8 cellular contexts compared by ENCODE assay signal in the genomic region with DNA sequence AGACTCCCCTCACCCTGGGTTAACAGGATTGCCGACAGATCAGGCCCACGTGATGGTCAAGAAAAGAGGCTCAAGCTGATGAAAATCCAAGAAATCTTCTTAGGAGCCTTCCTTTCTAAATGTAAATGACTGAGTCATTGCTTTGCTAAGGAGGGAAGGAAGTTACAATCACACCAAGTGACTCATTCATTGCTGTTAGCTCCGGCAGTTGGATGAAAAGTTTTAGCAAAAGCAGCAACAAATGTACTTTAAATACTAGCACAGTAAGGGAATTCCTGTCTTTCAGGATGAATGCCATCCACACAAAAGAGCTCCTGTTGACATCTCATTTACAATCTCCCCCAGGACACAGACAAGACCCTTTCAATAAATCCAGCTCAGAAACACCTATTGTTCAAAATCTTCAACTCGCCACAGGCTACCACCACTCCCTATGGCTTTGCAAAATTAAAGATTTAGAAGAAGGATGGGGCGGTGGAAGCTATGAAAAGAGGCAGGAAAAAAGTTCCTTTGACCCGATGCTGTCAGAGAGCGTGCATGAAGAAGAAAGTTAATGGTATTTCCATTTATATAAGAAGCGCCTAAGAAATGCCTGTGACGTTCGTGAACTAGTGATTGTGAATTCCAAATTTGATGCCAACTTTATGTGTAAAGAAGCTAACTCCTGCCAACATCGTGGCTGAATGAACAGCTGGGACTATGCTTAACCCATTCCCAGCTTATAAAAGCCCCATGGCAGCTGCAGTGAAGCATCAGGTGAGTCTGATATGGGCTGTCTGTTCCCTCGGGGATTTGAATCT.
DNase-seq lines count a peak whose midpoint lies in the region; ATAC-seq and TF ChIP-seq lines count a peak whose summit lies in the region.

No MANE protein-coding gene starts in this region.

- ATAC-seq in GM21390 (IDR thresholded peaks at IDR 0.05; ENCODE audit: unreplicated experiment) = peak; percentile 34
- ATAC-seq in left ventricle myocardium superior = peak; percentile 68

- H3K4me1 ChIP-seq in adrenal gland (replicated peaks in 1 of 2) = peaks cover 28 to 42% of the 10 kb centered on the region in 2 donors

- peak; percentile 12 to 83 for TF ChIP-seq POLR2A in adrenal gland (IDR thresholded peaks at IDR 0.05)

- CTCF ChIA-PET in AG04449 (lab: Yijun Ruan, JAX) = interaction anchor here (1.1 to 3.4 kb wide), 7 partner anchors 10 to 321 kb away, joined by 3 to 34 read pairs (median 7); no protein-coding TSS in a partner anchor

- no peaks in the 10 kb centered on the region for H3K9me3 ChIP-seq in adrenal gland (replicated peaks in 1 of 3)

- POLR2A ChIA-PET in AG04449 (lab: Yijun Ruan, JAX) = interaction anchor here (0.8 to 2.2 kb wide), 15 partner anchors 9 to 357 kb away, joined by 3 to 27 read pairs (median 4); partner anchors contain the start of genes MYL12A and TGIF1

- DNase-seq in AG04449 (ENCODE audit: low read depth, low spot score) = peak; percentile 97
- DNase-seq in NCI-H524 treated with DMSO at 0.1 percent for 48 hours (lab: John Stamatoyannopoulos, UW) = peak; percentile 76
- peak in 4 of 7 donors; percentile 43 to 59 (median 54) for DNase-seq in adrenal gland
- no peak for DNase-seq in left ventricle myocardium superior
- DNase-seq in pulmonary artery endothelial cell (ENCODE audit: low read depth, low spot score) = peak; percentile 92
- DNase-seq in cortex of kidney (lab: John Stamatoyannopoulos, UW) = no peak
- no peak for DNase-seq in HuH-7.5 (ENCODE audit: low spot score)

- intact Hi-C loops in adrenal gland (cut with DNase I) (no loop called here), left ventricle myocardium superior (cut with micrococcal nuclease) (loop anchor here (10.0 kb wide), 1 partner anchor 61 kb away; no protein-coding TSS in a partner anchor)

- peak overlapping the region; percentile 56 for H3K4me3 ChIP-seq in AG04449 (ENCODE audit: low read depth, low read length)
- H3K4me3 ChIP-seq in adrenal gland = peak overlapping the region in 2 of 4 donors; percentile 27 to 58

- no peaks in the 10 kb centered on the region for H3K27me3 ChIP-seq in adrenal gland

- no peaks in the 10 kb centered on the region for H3K36me3 ChIP-seq in adrenal gland (replicated peaks in 1 of 2)

- TF ChIP-seq CTCF in AG04449 (IDR thresholded peaks at IDR 0.05; ENCODE audit: insufficient read depth, low read length, missing control alignments) = no peak
- TF ChIP-seq CTCF in adrenal gland (IDR thresholded peaks at IDR 0.05) = no peak

- peak overlapping the region; percentile 82 to 97 (median 93) for H3K27ac ChIP-seq in adrenal gland

- 9 to 12% (median 10%) methylated on average over 12 of the region's 12 CpGs for WGBS in adrenal gland, 4 donors

Comparison
In these comparisons a context has a peak if more than half of its experiments do, and no peak if none do; other contexts are left out.
1. DNase-seq: peak in AG04449 (single experiment), NCI-H524 treated with DMSO at 0.1 percent for 48 hours (single experiment), adrenal gland (4 of 7) and pulmonary artery endothelial cell (single experiment); none in left ventricle myocardium superior (single experiment), cortex of kidney (single experiment) and HuH-7.5 (single experiment).